1 cellular context compared by ENCODE assay signal in genomic region chr17:82230627-82231311, GRCh38.
A peak's percentile ranks its signal among the peaks of the same experiment; 100 is the strongest.
TF ChIP-seq lines count a peak whose summit lies in the region.

No MANE protein-coding gene starts in this region.

TF ChIP-seq in HCT116, 20 proteins besides CTCF, POLR2A, EP300 and RAD21 (continued from another document):
- TF ChIP-seq MAX (IDR thresholded peaks at IDR 0.05) = no peak
- TF ChIP-seq POLR2AphosphoS5 (IDR thresholded peaks at IDR 0.05; ENCODE audit: low read depth, low read length) = peak; percentile 86
- no peak for TF ChIP-seq ELF1 (IDR thresholded peaks at IDR 0.05; ENCODE audit: borderline replicate concordance, low read depth)
- TF ChIP-seq SP1 (IDR thresholded peaks at IDR 0.05; ENCODE audit: low read depth) = no peak
- TF ChIP-seq REST (IDR thresholded peaks at IDR 0.05; ENCODE audit: low read depth) = no peak
- no peak for TF ChIP-seq EGR1 (IDR thresholded peaks at IDR 0.05; ENCODE audit: low read depth)
- no peak for TF ChIP-seq SRF (IDR thresholded peaks at IDR 0.05; ENCODE audit: low read depth)
- no peak for TF ChIP-seq ATF3 (IDR thresholded peaks at IDR 0.05)
- no peak for TF ChIP-seq TCF7L2 (IDR thresholded peaks at IDR 0.05; ENCODE audit: borderline replicate concordance, extremely low read depth, insufficient read depth, insufficient read length)
- TF ChIP-seq ZBTB33 (IDR thresholded peaks at IDR 0.05; ENCODE audit: extremely low read depth, insufficient replicate concordance, low read length) = no peak
- TF ChIP-seq SIN3A (IDR thresholded peaks at IDR 0.05; ENCODE audit: low read depth) = no peak
- TF ChIP-seq EZH2 (IDR thresholded peaks at IDR 0.05) = no peak
